In the genomic region with DNA sequence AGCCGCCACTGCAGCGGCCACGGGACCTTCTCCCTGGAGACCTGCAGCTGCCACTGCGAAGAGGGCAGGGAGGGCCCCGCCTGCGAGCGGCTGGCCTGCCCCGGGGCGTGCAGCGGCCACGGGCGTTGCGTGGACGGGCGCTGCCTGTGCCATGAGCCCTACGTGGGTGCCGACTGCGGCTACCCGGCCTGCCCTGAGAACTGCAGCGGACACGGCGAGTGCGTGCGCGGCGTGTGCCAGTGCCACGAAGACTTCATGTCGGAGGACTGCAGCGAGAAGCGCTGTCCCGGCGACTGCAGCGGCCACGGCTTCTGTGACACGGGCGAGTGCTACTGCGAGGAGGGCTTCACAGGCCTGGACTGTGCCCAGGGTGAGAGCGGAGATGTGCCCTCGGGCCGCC, we compare ENCODE assay signal across 21 cellular contexts. TPM values are rescaled to one million over a fixed set of nuclear protein-coding genes. Genes with fewer than 3 reads are reported as not detected.
DNase-seq lines count a peak whose midpoint lies in the region; ATAC-seq and TF ChIP-seq lines count a peak whose summit lies in the region.
"Had no signal": no experiment of that assay in that cellular context is flagged by ENCODE, and none has a peak within 500 bp of the region (broad histone marks: within the 10 kb centered on the region; RNA-seq: fewer than 3 reads in every experiment).

No MANE protein-coding gene starts in this region.

- no peak overlapping the region for H3K4me3 ChIP-seq in esophagus muscularis mucosa
- H3K4me3 ChIP-seq in upper lobe of right lung: no peak overlapping the region

- intact Hi-C loops in esophagus muscularis mucosa (cut with DNase I): no loop called here
- intact Hi-C loops in upper lobe of right lung (cut with DNase I): no loop called here
- intact Hi-C loops in posterior vena cava (cut with DNase I): no loop called here

- 95% methylated on average over 35 of the region's 40 CpGs for WGBS in esophagus muscularis mucosa

- no peaks in the 10 kb centered on the region for H3K36me3 ChIP-seq in esophagus muscularis mucosa
- no peaks in the 10 kb centered on the region for H3K36me3 ChIP-seq in upper lobe of right lung

- H3K27ac Mint-ChIP-seq in stimulated activated naive CD8-positive, alpha-beta T cell treated with anti-CD3 and anti-CD28 coated beads, Interleukin-15, amount 100 ng/mL, for 72 hours: no peak overlapping the region
- peak overlapping the region; percentile 61 for H3K27ac Mint-ChIP-seq in central memory CD8-positive, alpha-beta T cell (ENCODE audit: low read depth)
- H3K27ac Mint-ChIP-seq: B cell, H9 had no signal

- H3K27me3 Mint-ChIP-seq in stimulated activated naive CD8-positive, alpha-beta T cell treated with anti-CD3 and anti-CD28 coated beads, Interleukin-15, amount 100 ng/mL, for 72 hours: peaks cover 16% of the 10 kb centered on the region
- H3K27me3 Mint-ChIP-seq in central memory CD8-positive, alpha-beta T cell: peaks cover 68% of the 10 kb centered on the region

- H3K9me3 ChIP-seq in esophagus muscularis mucosa (no peaks in the 10 kb centered on the region), upper lobe of right lung (no peaks in the 10 kb centered on the region)

- no peaks in the 10 kb centered on the region for H3K4me1 ChIP-seq in esophagus muscularis mucosa
- H3K4me1 ChIP-seq in upper lobe of right lung: no peaks in the 10 kb centered on the region

- H3K36me3 Mint-ChIP-seq in central memory CD8-positive, alpha-beta T cell (ENCODE audit: insufficient read depth): no peaks in the 10 kb centered on the region
- H3K36me3 Mint-ChIP-seq: CD4-positive, alpha-beta memory T cell had no signal

- TF ChIP-seq CTCF in esophagus muscularis mucosa (IDR thresholded peaks at IDR 0.05) (no peak), upper lobe of right lung (IDR thresholded peaks at IDR 0.05) (no peak)

- ATAC-seq in stimulated activated naive CD8-positive, alpha-beta T cell treated with anti-CD3 and anti-CD28 coated beads, Interleukin-15, amount 100 ng/mL, for 72 hours: peak; percentile 44
- ATAC-seq in stimulated activated naive CD8-positive, alpha-beta T cell treated with anti-CD3 and anti-CD28 coated beads, Interleukin-15, Interleukin-2, amounts not matched to agents 100 U/mL and 50 U/mL, for 24 hours: no peak
- no peak for ATAC-seq in central memory CD8-positive, alpha-beta T cell (replicated peaks; ENCODE audit: extremely low read depth, poor library complexity, severe bottlenecking)
- ATAC-seq in upper lobe of right lung: peak; percentile 18
- ATAC-seq: HCT116 had no signal

- DNase-seq in stimulated activated naive CD8-positive, alpha-beta T cell treated with anti-CD3 and anti-CD28 coated beads, Interleukin-15, amount 100 ng/mL, for 72 hours: no peak
- DNase-seq in stimulated activated naive CD8-positive, alpha-beta T cell treated with anti-CD3 and anti-CD28 coated beads, Interleukin-15, Interleukin-2, amounts not matched to agents 100 U/mL and 50 U/mL, for 24 hours: no peak
- DNase-seq in central memory CD8-positive, alpha-beta T cell (ENCODE audit: low spot score in 2 of 2): no peak
- DNase-seq in esophagus muscularis mucosa (ENCODE audit: extremely low spot score): peak; percentile 86
- DNase-seq in upper lobe of right lung: no peak
- DNase-seq in putamen (ENCODE audit: low spot score): no peak
- DNase-seq in posterior vena cava (ENCODE audit: low spot score): no peak
- DNase-seq in NCI-H1694 (lab: John Stamatoyannopoulos, UW): no peak
- DNase-seq: C1 segment of cervical spinal cord; Calu3; CD4-positive, alpha-beta memory T cell; COR-L47; DMS53; DMS79 treated with DMSO at 0.1 percent for 48 hours; GF-D8; H9 had no signal

- no peak for TF ChIP-seq POLR2A in esophagus muscularis mucosa (IDR thresholded peaks at IDR 0.05; ENCODE audit: low read depth)

- H3K27me3 ChIP-seq in esophagus muscularis mucosa (no peaks in the 10 kb centered on the region), upper lobe of right lung (no peaks in the 10 kb centered on the region)

- H3K9me3 Mint-ChIP-seq in stimulated activated naive CD8-positive, alpha-beta T cell treated with anti-CD3 and anti-CD28 coated beads, Interleukin-15, amount 100 ng/mL, for 72 hours: no peaks in the 10 kb centered on the region
- H3K9me3 Mint-ChIP-seq in central memory CD8-positive, alpha-beta T cell: no peaks in the 10 kb centered on the region
- H3K9me3 Mint-ChIP-seq: CD4-positive, alpha-beta memory T cell; H9 had no signal

- no peak overlapping the region for H3K4me3 Mint-ChIP-seq in stimulated activated naive CD8-positive, alpha-beta T cell treated with anti-CD3 and anti-CD28 coated beads, Interleukin-15, amount 100 ng/mL, for 72 hours
- H3K4me3 Mint-ChIP-seq in central memory CD8-positive, alpha-beta T cell: no peak overlapping the region
- H3K4me3 Mint-ChIP-seq: B cell; CD4-positive, alpha-beta memory T cell; H9 had no signal

- no peak overlapping the region for H3K27ac ChIP-seq in esophagus muscularis mucosa (replicated peaks in 1 of 4)
- no peak overlapping the region for H3K27ac ChIP-seq in upper lobe of right lung
- H3K27ac ChIP-seq: 22Rv1 had no signal

- no peak for TF ChIP-seq EP300 in esophagus muscularis mucosa (IDR thresholded peaks at IDR 0.05)

- no peaks in the 10 kb centered on the region for H3K4me1 Mint-ChIP-seq in stimulated activated naive CD8-positive, alpha-beta T cell treated with anti-CD3 and anti-CD28 coated beads, Interleukin-15, amount 100 ng/mL, for 72 hours
- no peaks in the 10 kb centered on the region for H3K4me1 Mint-ChIP-seq in central memory CD8-positive, alpha-beta T cell
- H3K4me1 Mint-ChIP-seq: B cell; CD4-positive, alpha-beta memory T cell had no signal

RNA-seq across cellular contexts. Expression of gene TNN, which starts 11.7 kb away (rescaled TPM):
- total RNA-seq in esophagus muscularis mucosa: under 1 TPM; under 0.01 to 0.45 (median 0.20) TPM
- total RNA-seq in upper lobe of right lung: not detected
- under 1 TPM; 0.05 to 0.14 TPM for total RNA-seq in posterior vena cava
- total RNA-seq: B cell; CD4-positive, alpha-beta memory T cell; G401; H4 had no signal

RNA-seq across cellular contexts. Expression of gene MRPS14, which starts 56.1 kb away (rescaled TPM):
- 10 to 100 TPM; 17.9 to 31.1 (median 26.1) TPM for total RNA-seq in esophagus muscularis mucosa
- 28.1 TPM for total RNA-seq in upper lobe of right lung
- 10 to 100 TPM; 18.1 to 28.8 TPM for total RNA-seq in posterior vena cava

Comparison
In these comparisons a context has a peak if more than half of its experiments do, and no peak if none do; other contexts are left out.
1. ATAC-seq: peak in stimulated activated naive CD8-positive, alpha-beta T cell treated with anti-CD3 and anti-CD28 coated beads, Interleukin-15, amount 100 ng/mL, for 72 hours (single experiment) and upper lobe of right lung (single experiment); none in stimulated activated naive CD8-positive, alpha-beta T cell treated with anti-CD3 and anti-CD28 coated beads, Interleukin-15, Interleukin-2, amounts not matched to agents 100 U/mL and 50 U/mL, for 24 hours (single experiment) and central memory CD8-positive, alpha-beta T cell (single experiment).